23 cellular contexts compared by ENCODE assay signal in the genomic region with DNA sequence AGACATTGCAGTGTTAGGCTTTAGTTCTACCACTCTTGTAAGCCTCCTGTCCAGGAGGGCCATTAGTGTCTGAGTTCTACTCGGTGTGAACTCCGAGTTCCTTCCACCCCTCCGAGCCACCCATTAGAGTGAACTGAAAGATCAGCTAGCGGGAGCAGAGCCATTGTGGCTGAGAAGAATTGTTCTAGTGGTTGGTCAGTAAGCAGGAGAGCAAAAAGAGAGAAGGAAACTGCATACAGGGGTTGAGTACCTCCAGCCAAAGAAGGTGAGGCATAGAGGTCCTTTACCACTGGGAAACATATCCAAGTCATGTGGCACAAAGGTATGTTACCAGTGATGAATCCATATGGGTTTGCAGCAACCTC.
DNase-seq lines count a peak whose midpoint lies in the region; ATAC-seq, FAIRE-seq and TF ChIP-seq lines count a peak whose summit lies in the region.
"Had no signal": no experiment of that assay in that cellular context is flagged by ENCODE, and none has a peak within 500 bp of the region (broad histone marks: within the 10 kb centered on the region; RNA-seq: fewer than 3 reads in every experiment).

No MANE protein-coding gene starts in this region.

- H3K36me3 ChIP-seq in K562 (ENCODE audit: control insufficient read depth, insufficient read depth, low read length) (no peaks in the 10 kb centered on the region), smooth muscle cell (ENCODE audit: low read depth) (no peaks in the 10 kb centered on the region), upper lobe of right lung (no peaks in the 10 kb centered on the region)
- H3K36me3 ChIP-seq: BE2C; BLaER1 treated with 17β-estradiol and CSF1 and Interleukin-3, amounts not matched to agents 10 nM and 100 nM had no signal

- H3K4me3 ChIP-seq in K562 (no peak overlapping the region), smooth muscle cell (no peak overlapping the region), upper lobe of right lung (no peak overlapping the region)
- H3K4me3 ChIP-seq: A549; BLaER1 treated with 17β-estradiol and CSF1 and Interleukin-3, amounts not matched to agents 10 nM and 100 nM; GM23248 had no signal

- DNase-seq in Calu3 (no peak), K562 (ENCODE audit: extremely low read depth in 1 of 4, low spot score in 3 of 4) (no peak), smooth muscle cell (lab: John Stamatoyannopoulos, UW; ENCODE audit: unreplicated experiment) (no peak), upper lobe of right lung (no peak)
- DNase-seq in activated CD4-positive, alpha-beta T cell treated with anti-CD3 and anti-CD28 coated beads, Interleukin-2, amount 10 ng/mL, durations not matched to agents 7 days and 5 days, result no peak
- DNase-seq: 8988T; ACHN; AML-193; BE2C; CD4-positive, alpha-beta T cell; COR-L47; DMS153; DND-41; GM23248; H7; HCEC 1CT had no signal

- no peak for ATAC-seq in K562
- no peak for ATAC-seq in upper lobe of right lung
- ATAC-seq in HG02588 (IDR thresholded peaks at IDR 0.05; ENCODE audit: unreplicated experiment), result no peak
- ATAC-seq: A549 had no signal

- H3K27ac ChIP-seq in K562 (ENCODE audit: extremely low read depth, low read depth, low read length) (peak overlapping the region; percentile 80), smooth muscle cell (ENCODE audit: low read depth) (peak overlapping the region; percentile 86), upper lobe of right lung (no peak overlapping the region)
- H3K27ac ChIP-seq: A549; BLaER1 treated with 17β-estradiol and CSF1 and Interleukin-3, amounts not matched to agents 10 nM and 100 nM; GM23248 had no signal

- H3K36me3 Mint-ChIP-seq in Calu3 (ENCODE audit: insufficient read depth, unreplicated experiment), result peaks cover 3% of the 10 kb centered on the region
- no peaks in the 10 kb centered on the region for H3K36me3 Mint-ChIP-seq in activated CD4-positive, alpha-beta T cell treated with anti-CD3 and anti-CD28 coated beads, Interleukin-2, amount 10 ng/mL, durations not matched to agents 7 days and 5 days (ENCODE audit: low read depth)
- H3K36me3 Mint-ChIP-seq: CD14-positive monocyte had no signal

- H3K27me3 ChIP-seq in K562 (ENCODE audit: control insufficient read depth in 2 of 2, insufficient read depth in 2 of 2, low read length in 2 of 2), result no peaks in the 10 kb centered on the region
- no peaks in the 10 kb centered on the region for H3K27me3 ChIP-seq in smooth muscle cell (ENCODE audit: low read depth)
- no peaks in the 10 kb centered on the region for H3K27me3 ChIP-seq in upper lobe of right lung
- H3K27me3 ChIP-seq: BE2C; BLaER1 treated with 17β-estradiol and CSF1 and Interleukin-3, amounts not matched to agents 10 nM and 100 nM had no signal

- H3K4me3 Mint-ChIP-seq in Calu3 (ENCODE audit: low read depth, unreplicated experiment), result no peak overlapping the region
- H3K4me3 Mint-ChIP-seq in activated CD4-positive, alpha-beta T cell treated with anti-CD3 and anti-CD28 coated beads, Interleukin-2, amount 10 ng/mL, durations not matched to agents 7 days and 5 days, result no peak overlapping the region
- H3K4me3 Mint-ChIP-seq: CD14-positive monocyte; CD4-positive, alpha-beta T cell had no signal

- no peaks in the 10 kb centered on the region for H3K27me3 Mint-ChIP-seq in Calu3 (ENCODE audit: unreplicated experiment)
- peaks cover 5% of the 10 kb centered on the region for H3K27me3 Mint-ChIP-seq in activated CD4-positive, alpha-beta T cell treated with anti-CD3 and anti-CD28 coated beads, Interleukin-2, amount 10 ng/mL, durations not matched to agents 7 days and 5 days

- CTCF ChIA-PET in Calu3 (lab: Charles Lee) (no interaction called here), K562 (lab: Yijun Ruan, JAX; ENCODE audit: low intra/inter-chr PET ratio) (no interaction called here)
- CTCF ChIA-PET in activated CD4-positive, alpha-beta T cell treated with anti-CD3 and anti-CD28 coated beads, Interleukin-2, amount 10 ng/mL, durations not matched to agents 7 days and 5 days (lab: Charles Lee), result no interaction called here

- H3K4me1 Mint-ChIP-seq in Calu3 (ENCODE audit: low read depth, unreplicated experiment), result peaks cover 10% of the 10 kb centered on the region
- H3K4me1 Mint-ChIP-seq in activated CD4-positive, alpha-beta T cell treated with anti-CD3 and anti-CD28 coated beads, Interleukin-2, amount 10 ng/mL, durations not matched to agents 7 days and 5 days, result no peaks in the 10 kb centered on the region
- H3K4me1 Mint-ChIP-seq: CD14-positive monocyte had no signal

- no peak for TF ChIP-seq CTCF in Calu3 (IDR thresholded peaks at IDR 0.05; ENCODE audit: unreplicated experiment)
- no peak for TF ChIP-seq CTCF in K562 (IDR thresholded peaks at IDR 0.05 in 2 of 3, conservative IDR thresholded peaks at IDR 0.05 in 1 of 3; ENCODE audit: insufficient read depth in 2 of 3, low read depth in 1 of 3, low read length in 3 of 3)
- TF ChIP-seq CTCF in smooth muscle cell (IDR thresholded peaks at IDR 0.05; ENCODE audit: borderline replicate concordance, insufficient read depth, poor library complexity, severe bottlenecking), result no peak
- no peak for TF ChIP-seq CTCF in upper lobe of right lung (IDR thresholded peaks at IDR 0.05)

- H3K27ac Mint-ChIP-seq in Calu3 (ENCODE audit: unreplicated experiment), result peak overlapping the region; percentile 22
- H3K27ac Mint-ChIP-seq in activated CD4-positive, alpha-beta T cell treated with anti-CD3 and anti-CD28 coated beads, Interleukin-2, amount 10 ng/mL, durations not matched to agents 7 days and 5 days, result no peak overlapping the region
- H3K27ac Mint-ChIP-seq: CD14-positive monocyte; CD4-positive, alpha-beta T cell had no signal

- H4K20me1 ChIP-seq in K562 (replicated peaks; ENCODE audit: control insufficient read depth, insufficient read depth, low read length) (no peaks in the 10 kb centered on the region), smooth muscle cell (ENCODE audit: low read depth) (no peaks in the 10 kb centered on the region)
- H4K20me1 ChIP-seq: BLaER1 treated with 17β-estradiol and CSF1 and Interleukin-3, amounts not matched to agents 10 nM and 100 nM had no signal

- H3K9me3 ChIP-seq in K562 (replicated peaks; ENCODE audit: control insufficient read depth, insufficient read depth, low read depth, low read length), result peaks cover 12% of the 10 kb centered on the region; the same call in 1 of the 2 replicates
- H3K9me3 ChIP-seq in smooth muscle cell (replicated peaks; ENCODE audit: low read depth), result peaks cover 16% of the 10 kb centered on the region
- no peaks in the 10 kb centered on the region for H3K9me3 ChIP-seq in upper lobe of right lung
- H3K9me3 ChIP-seq: BE2C had no signal

- peak overlapping the region; percentile 49 for H2AFZ ChIP-seq in K562 (ENCODE audit: low read depth, low read length)
- H2AFZ ChIP-seq in smooth muscle cell (ENCODE audit: low read depth), result no peak overlapping the region
- H2AFZ ChIP-seq: GM23248 had no signal

- no TSS peak for BruUV-seq in Calu3 (replicated peaks; lab: Mats Ljungman, UMichigan)
- no TSS peak for BruUV-seq in K562 (replicated peaks; lab: Mats Ljungman, UMichigan)

- no peak for TF ChIP-seq POLR2A in K562 (conservative IDR thresholded peaks at IDR 0.05)

- H3K4me1 ChIP-seq in K562 (replicated peaks in 1 of 2; ENCODE audit: control insufficient read depth in 2 of 2, insufficient read depth in 2 of 2, low read length in 2 of 2) (peaks cover 3 to 33% of the 10 kb centered on the region in 2 experiments; a peak in 3 of 5 replicates), smooth muscle cell (ENCODE audit: low read depth) (no peaks in the 10 kb centered on the region), upper lobe of right lung (no peaks in the 10 kb centered on the region)
- H3K4me1 ChIP-seq: A549; BE2C; BLaER1 treated with 17β-estradiol and CSF1 and Interleukin-3, amounts not matched to agents 10 nM and 100 nM had no signal

- TF ChIP-seq EP300 in K562 (IDR thresholded peaks at IDR 0.05; ENCODE audit: low read length), result no peak

- intact Hi-C loops in Calu3 (cut with micrococcal nuclease; ENCODE audit: unreplicated experiment) (no loop called here), K562 (cut with micrococcal nuclease) (no loop called here), upper lobe of right lung (cut with DNase I) (no loop called here)

- WGBS in K562 (ENCODE audit: insufficient coverage, low coverage, missing lambda C conversion rate), result 67% methylated on average over 3 of the region's 4 CpGs
- 98% methylated on average over 4 of the region's 4 CpGs for WGBS in smooth muscle cell (ENCODE audit: low lambda C conversion rate)

- in situ Hi-C loops in K562 (cut with MboI), result no loop called here

- H3K9ac ChIP-seq in K562 (ENCODE audit: insufficient read depth in 1 of 2, low read depth in 2 of 2, low read length in 2 of 2), result no peak overlapping the region
- H3K9ac ChIP-seq in smooth muscle cell (ENCODE audit: low read depth), result no peak overlapping the region
- H3K9ac ChIP-seq: BLaER1 treated with 17β-estradiol and CSF1 and Interleukin-3, amounts not matched to agents 10 nM and 100 nM; GM23248 had no signal

- H3K4me2 ChIP-seq in K562 (ENCODE audit: insufficient read depth, low read length), result no peak overlapping the region
- H3K4me2 ChIP-seq in smooth muscle cell, result no peak overlapping the region
- H3K4me2 ChIP-seq: A549; BLaER1 treated with 17β-estradiol and CSF1 and Interleukin-3, amounts not matched to agents 10 nM and 100 nM had no signal

- FAIRE-seq in K562 (lab: Jason Lieb, UNC), result no peak
- FAIRE-seq: A549, G401.6, GM19239, H1 had no signal

- TF ChIP-seq RAD21 in K562 (CRISPR knock-in tag; conservative IDR thresholded peaks at IDR 0.05 in 1 of 2, IDR thresholded peaks at IDR 0.05 in 1 of 2), result no peak

- POLR2A ChIA-PET in K562 (lab: Yijun Ruan, JAX), result interaction anchor here (0.6 to 1.1 kb wide), 3 partner anchors 24 to 1639 kb away, joined by 3 read pairs; a partner anchor contains a TSS
- POLR2A ChIA-PET in activated CD4-positive, alpha-beta T cell treated with anti-CD3 and anti-CD28 coated beads, Interleukin-2, amount 10 ng/mL, durations not matched to agents 7 days and 5 days (lab: Charles Lee), result no interaction called here

- H3K9me1 ChIP-seq in K562 (ENCODE audit: control insufficient read depth, insufficient read depth, low read length), result no peaks in the 10 kb centered on the region

- H3K79me2 ChIP-seq in K562 (ENCODE audit: control insufficient read depth, insufficient read depth, low read length) (no peaks in the 10 kb centered on the region), smooth muscle cell (ENCODE audit: low read depth) (no peaks in the 10 kb centered on the region)

- H3F3A ChIP-seq in smooth muscle cell (ENCODE audit: low read depth), result no peaks in the 10 kb centered on the region

- H3K9me3 Mint-ChIP-seq in Calu3 (ENCODE audit: low read depth, unreplicated experiment), result peaks cover 2% of the 10 kb centered on the region
- H3K9me3 Mint-ChIP-seq in activated CD4-positive, alpha-beta T cell treated with anti-CD3 and anti-CD28 coated beads, Interleukin-2, amount 10 ng/mL, durations not matched to agents 7 days and 5 days, result peaks cover 12% of the 10 kb centered on the region
